ENCODE assay signal across 21 cellular contexts in the genomic region with DNA sequence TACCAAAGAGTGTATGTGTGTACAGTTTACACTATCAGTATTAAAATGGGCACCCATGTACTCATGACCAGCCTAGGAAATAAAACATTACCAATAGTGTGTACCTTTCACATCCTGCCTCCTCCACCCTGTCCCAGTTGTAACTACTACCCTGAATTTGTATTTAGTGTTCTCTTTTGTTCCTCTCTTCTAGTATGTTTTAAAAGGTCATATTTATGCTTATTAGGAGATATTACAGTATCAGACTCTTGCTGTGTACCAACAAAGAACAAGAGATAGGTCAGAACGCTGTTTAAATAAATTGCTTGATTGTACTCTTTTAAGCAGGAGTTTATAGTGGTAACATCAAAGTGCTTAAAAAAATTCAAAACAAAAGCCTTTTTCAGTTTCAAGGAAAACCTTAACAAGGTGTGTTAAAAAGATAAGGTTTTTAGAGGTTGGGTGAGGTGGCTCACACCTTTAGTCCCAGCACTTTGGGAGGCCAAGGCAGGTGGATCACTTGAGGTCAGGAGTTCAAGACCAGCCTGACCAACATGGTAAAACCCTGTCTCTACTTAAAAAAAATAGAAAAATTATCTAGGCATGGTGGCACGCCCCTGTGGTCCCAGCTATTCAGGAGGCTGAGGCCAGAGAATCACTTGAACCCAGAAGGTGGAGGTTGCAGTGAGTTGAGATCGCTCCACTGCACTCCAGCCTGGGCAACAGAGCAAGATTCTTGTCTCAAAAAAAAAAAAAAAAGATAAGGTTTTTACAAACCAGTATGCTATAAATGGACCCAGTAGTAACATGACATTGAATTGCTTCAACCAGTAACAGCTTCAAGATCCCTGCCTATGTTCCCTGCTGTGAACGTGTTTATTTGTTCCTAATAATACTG. TPM values are rescaled to one million over a fixed set of nuclear protein-coding genes. Genes with fewer than 3 reads are reported as not detected.
DNase-seq lines count a peak whose midpoint lies in the region; ATAC-seq and TF ChIP-seq lines count a peak whose summit lies in the region.
"Had no signal": no experiment of that assay in that cellular context is flagged by ENCODE, and none has a peak within 500 bp of the region (broad histone marks: within the 10 kb centered on the region; RNA-seq: fewer than 3 reads in every experiment).

No MANE protein-coding gene starts in this region.

- H2AFZ ChIP-seq in Loucy (ENCODE audit: low read length) = no peak overlapping the region
- H2AFZ ChIP-seq: GM23248 had no signal

- no peak overlapping the region for H3K4me3 ChIP-seq in Loucy (ENCODE audit: low read length, poor library complexity, severe bottlenecking)
- no peak overlapping the region for H3K4me3 ChIP-seq in stomach
- no peak overlapping the region for H3K4me3 ChIP-seq in vagina
- H3K4me3 ChIP-seq: GM12878, GM23248, SK-N-MC had no signal

- H3K36me3 ChIP-seq in Loucy (ENCODE audit: insufficient read depth, low read length) = no peaks in the 10 kb centered on the region; the same call in 1 of the 2 replicates
- no peaks in the 10 kb centered on the region for H3K36me3 ChIP-seq in stomach
- H3K36me3 ChIP-seq in vagina = no peaks in the 10 kb centered on the region
- H3K36me3 ChIP-seq: BE2C had no signal

- H3K9ac ChIP-seq in Loucy (ENCODE audit: low read depth, low read length, poor library complexity, severe bottlenecking) = peak overlapping the region; percentile 22
- H3K9ac ChIP-seq: GM23248 had no signal

- DNase-seq in Right ventricle myocardium superior (no peak), left cardiac atrium (no peak), left ventricle myocardium superior (no peak), stomach (no peak), vagina (ENCODE audit: extremely low spot score in 2 of 2) (no peak)
- DNase-seq: DND-41, GDM1, GM23248, NCI-H1436, NCI-H2081, NCI-H510A treated with DMSO at 0.1 percent for 48 hours, NCI-H82 had no signal

- H3K9me2 ChIP-seq in Loucy (replicated peaks; ENCODE audit: low read depth, low read length) = no peaks in the 10 kb centered on the region

- WGBS in stomach, 5 donors = 67 to 83% (median 75%) methylated on average over 4 of the region's 4 CpGs

- TF ChIP-seq POLR2A in stomach (IDR thresholded peaks at IDR 0.05) (no peak), vagina (IDR thresholded peaks at IDR 0.05) (no peak)

- peaks cover 9% of the 10 kb centered on the region for H3F3A ChIP-seq in Loucy (ENCODE audit: low read depth)

- TF ChIP-seq CTCF in Loucy (conservative IDR thresholded peaks at IDR 0.05; ENCODE audit: low read length) = no peak
- TF ChIP-seq CTCF in stomach (IDR thresholded peaks at IDR 0.05) = no peak
- TF ChIP-seq CTCF in vagina (IDR thresholded peaks at IDR 0.05) = no peak

- TF ChIP-seq EP300 in stomach (IDR thresholded peaks at IDR 0.05) = no peak

- peak overlapping the region; percentile 50 for H3K4me2 ChIP-seq in Loucy (ENCODE audit: low read depth, low read length, poor library complexity, severe bottlenecking)

- no peaks in the 10 kb centered on the region for H3K27me3 ChIP-seq in Loucy (ENCODE audit: insufficient read depth, low read length, poor library complexity, severe bottlenecking)
- H3K27me3 ChIP-seq in stomach = no peaks in the 10 kb centered on the region
- no peaks in the 10 kb centered on the region for H3K27me3 ChIP-seq in vagina
- H3K27me3 ChIP-seq: BE2C had no signal

- H3K4me1 ChIP-seq in Loucy (ENCODE audit: insufficient read depth, low read length, poor library complexity, severe bottlenecking) = peaks cover 92% of the 10 kb centered on the region
- H3K4me1 ChIP-seq in stomach = peaks cover 30 to 79% (median 56%) of the 10 kb centered on the region in 4 donors
- peaks cover 38% of the 10 kb centered on the region for H3K4me1 ChIP-seq in vagina
- H3K4me1 ChIP-seq: BE2C had no signal

- peaks cover 2% of the 10 kb centered on the region for H4K20me1 ChIP-seq in Loucy (ENCODE audit: insufficient read depth, low read length, poor library complexity, severe bottlenecking)

- peaks cover 90% of the 10 kb centered on the region for H3K79me2 ChIP-seq in Loucy (ENCODE audit: insufficient read depth, low read length)

- H3K9me3 ChIP-seq in Loucy (ENCODE audit: insufficient read depth, low read depth, low read length) (no peaks in the 10 kb centered on the region), stomach (no peaks in the 10 kb centered on the region), vagina (no peaks in the 10 kb centered on the region)
- H3K9me3 ChIP-seq: BE2C had no signal

- peak; percentile 13 for ATAC-seq in Right ventricle myocardium superior (ENCODE audit: poor library complexity)
- ATAC-seq in left cardiac atrium = no peak
- peak; percentile 25 for ATAC-seq in left ventricle myocardium superior
- ATAC-seq in HG03342 (IDR thresholded peaks at IDR 0.05; ENCODE audit: unreplicated experiment) = no peak
- ATAC-seq in HG02642 (IDR thresholded peaks at IDR 0.05; ENCODE audit: poor library complexity, unreplicated experiment) = no peak
- ATAC-seq: GM12878, HCT116, Panc1 had no signal

- intact Hi-C loops in Right ventricle myocardium superior (cut with DNase I) = loop anchor here (5.0 kb wide), 1 partner anchor 35 kb away; a partner anchor contains a TSS
- intact Hi-C loops in left cardiac atrium (cut with DNase I) = no loop called here
- intact Hi-C loops in left ventricle myocardium superior (cut with micrococcal nuclease) = no loop called here
- intact Hi-C loops in stomach (cut with DNase I; ENCODE audit: low total_unique reads) = no loop called here
- intact Hi-C loops in vagina (cut with DNase I) = no loop called here

- H3K27ac ChIP-seq in stomach (peak overlapping the region in 4 of 5 donors; percentile 57 to 74 (median 64)), vagina (no peak overlapping the region)
- H3K27ac ChIP-seq: 22Rv1, GM23248, SK-N-MC had no signal

RNA-seq across cellular contexts. Expression of a gene that starts 35.9 kb away (rescaled TPM):
- total RNA-seq in Right ventricle myocardium superior (34.4 TPM), left cardiac atrium (10 to 100 TPM; 66.7 to 69.7 TPM), left ventricle myocardium superior (34.7 TPM), stomach (100 to 1,000 TPM in 1 of 5 donors, 10 to 100 TPM in 4; 29.9 to 115 (median 51.9) TPM), vagina (69.7 TPM)
- polyA plus RNA-seq in stomach = 10 to 100 TPM in 2 of 3 donors, 1 to 10 TPM in 1; 7.2 to 25.0 (median 15.7) TPM

Comparison
In these comparisons a context has a peak if more than half of its experiments do, and no peak if none do; other contexts are left out.
1. ATAC-seq: peak in Right ventricle myocardium superior (single experiment) and left ventricle myocardium superior (single experiment); none in left cardiac atrium (0 of 2), HG03342 (single experiment) and HG02642 (single experiment).